ENCODE assay signal across 8 cellular contexts in genomic region chr14:105566248-105567164, GRCh38. TPM values are rescaled to one million over a fixed set of nuclear protein-coding genes. Genes with fewer than 3 reads are reported as not detected.
DNase-seq lines count a peak whose midpoint lies in the region; ATAC-seq, FAIRE-seq and TF ChIP-seq lines count a peak whose summit lies in the region.
"Not testable (repeated sequence)": the region's sequence is repeated elsewhere in the genome, so short reads cannot be mapped to it uniquely, and the experiment has no call there.

No MANE protein-coding gene starts in this region.

- not testable (repeated sequence) for H3K27ac ChIP-seq in RWPE2 (ENCODE audit: poor library complexity, severe bottlenecking)

- H3K9me3 ChIP-seq in RWPE2 (ENCODE audit: severe bottlenecking); mucosa of descending colon: not testable (repeated sequence)

- TF ChIP-seq POLR2A in GM12891 (IDR thresholded peaks at IDR 0.05; ENCODE audit: low read depth, low read length): not testable (repeated sequence)

- DNase-seq in GM12891 (ENCODE audit: insufficient read length, low spot score); mucosa of descending colon: not testable (repeated sequence)
- peak; percentile 43 for DNase-seq in RWPE2 (ENCODE audit: low spot score)

- not testable (repeated sequence) for H3K36me3 ChIP-seq in RWPE2 (ENCODE audit: low read depth); mucosa of descending colon (ENCODE audit: low read depth)

- not testable (repeated sequence) for TF ChIP-seq CTCF in RWPE2 (IDR thresholded peaks at IDR 0.05; ENCODE audit: poor library complexity, severe bottlenecking); mucosa of descending colon (IDR thresholded peaks at IDR 0.05)

- H3K4me3 ChIP-seq in RWPE2 (ENCODE audit: severe bottlenecking); mucosa of descending colon: not testable (repeated sequence)

- peak; percentile 44 for ATAC-seq in GM19023 (IDR thresholded peaks at IDR 0.05; ENCODE audit: unreplicated experiment)
- peak; percentile 33 for ATAC-seq in GM21390 (IDR thresholded peaks at IDR 0.05; ENCODE audit: unreplicated experiment)
- ATAC-seq in HG02610 (IDR thresholded peaks at IDR 0.05; ENCODE audit: unreplicated experiment): peak; percentile 44
- peak; percentile 51 for ATAC-seq in HG03066 (IDR thresholded peaks at IDR 0.05; ENCODE audit: low read depth, unreplicated experiment)
- peak; percentile 45 for ATAC-seq in HG03460 (IDR thresholded peaks at IDR 0.05; ENCODE audit: unreplicated experiment)
- ATAC-seq in RWPE2 (ENCODE audit: low read depth): not testable (repeated sequence)
- ATAC-seq in mucosa of descending colon: peak; percentile 54

- intact Hi-C loops in mucosa of descending colon (cut with DNase I, micrococcal nuclease): not testable (repeated sequence)

- H3K27me3 ChIP-seq in RWPE2 (ENCODE audit: insufficient read depth, poor library complexity, severe bottlenecking): not testable (repeated sequence)

- FAIRE-seq in GM12891 (lab: Jason Lieb, UNC): peak; percentile 100

- H3K4me1 ChIP-seq in RWPE2 (ENCODE audit: insufficient read depth, poor library complexity, severe bottlenecking); mucosa of descending colon (ENCODE audit: low read depth): not testable (repeated sequence)

RNA-seq across cellular contexts. Expression of gene TMEM121, which starts 40.1 kb away (rescaled TPM):
- 0.18 TPM for polyA plus RNA-seq in GM12891 (2012; ENCODE audit: low read depth, missing spikeins)
- 1 to 10 TPM in 2 of 3 donors, under 1 TPM in 1; 0.38 to 4.0 (median 1.0) TPM for total RNA-seq in mucosa of descending colon
